In the genomic region with DNA sequence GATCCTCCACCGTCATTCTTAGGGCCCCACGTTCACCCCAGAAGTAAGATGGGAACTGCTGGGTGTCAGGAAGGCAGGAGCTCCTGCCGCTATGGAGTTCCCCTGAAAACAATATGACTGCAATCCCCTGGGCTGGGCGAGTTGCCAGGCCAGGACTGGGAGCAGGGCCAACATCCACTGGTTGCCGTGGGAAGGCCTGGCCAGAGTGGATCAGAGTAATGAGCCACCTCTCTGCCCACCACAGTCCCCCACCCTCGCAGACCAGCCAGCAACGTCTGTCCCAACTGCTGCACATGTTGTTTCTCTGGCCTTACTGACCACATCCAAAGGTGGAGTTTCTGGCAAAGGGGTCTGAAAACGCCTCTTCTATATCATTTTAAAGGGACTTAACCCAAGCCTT, we compare ENCODE assay signal across 8 cellular contexts.
A peak's percentile ranks its signal among the peaks of the same experiment; 100 is the strongest.
DNase-seq lines count a peak whose midpoint lies in the region; ATAC-seq and TF ChIP-seq lines count a peak whose summit lies in the region.

No MANE protein-coding gene starts in this region.

- TF ChIP-seq CTCF in CD8-positive, alpha-beta T cell (IDR thresholded peaks at IDR 0.05) = no peak

- WGBS in neuronal stem cell (ENCODE audit: extremely low coverage in 2 of 2, insufficient read length in 2 of 2, insufficient replicate concordance in 1 of 2), 2 donors = no CpG with 5 or more reads among the region's 8 CpGs

- H4K8ac ChIP-seq in neuronal stem cell (ENCODE audit: low read depth, low read length) = no peak overlapping the region

- no peak overlapping the region for H3K27ac ChIP-seq in neuronal stem cell (replicated peaks; ENCODE audit: low read length)
- no peak overlapping the region for H3K27ac ChIP-seq in CD8-positive, alpha-beta T cell (ENCODE audit: low read depth, low read length)

- peaks cover 2% of the 10 kb centered on the region for H3K27me3 Mint-ChIP-seq in CD8-positive, alpha-beta T cell (ENCODE audit: low read depth)

- no peak overlapping the region for H3K18ac ChIP-seq in neuronal stem cell (ENCODE audit: low read length)

- peaks cover 9% of the 10 kb centered on the region for H3K9me3 Mint-ChIP-seq in CD8-positive, alpha-beta T cell

- H3K4me2 ChIP-seq in neuronal stem cell (ENCODE audit: insufficient read depth, low read length, poor library complexity, severe bottlenecking) = no peak overlapping the region

- peaks cover 0 to 2% of the 10 kb centered on the region in 2 donors for H3K4me1 ChIP-seq in neuronal stem cell (ENCODE audit: control insufficient read depth in 2 of 2, insufficient read depth in 1 of 2, low read depth in 1 of 2, low read length in 2 of 2)
- no peaks in the 10 kb centered on the region for H3K4me1 ChIP-seq in CD8-positive, alpha-beta T cell (ENCODE audit: insufficient read depth, low read length)

- no peak overlapping the region for H4K91ac ChIP-seq in neuronal stem cell (ENCODE audit: low read depth, low read length, poor library complexity)

- intact Hi-C loops in CD8-positive, alpha-beta T cell (cut with DNase I, micrococcal nuclease) = no loop called here

- no peak overlapping the region for H3K27ac Mint-ChIP-seq in CD8-positive, alpha-beta T cell

- ATAC-seq in GM21390 (IDR thresholded peaks at IDR 0.05; ENCODE audit: unreplicated experiment) = no peak
- no peak for ATAC-seq in CD8-positive, alpha-beta T cell

- no peaks in the 10 kb centered on the region for H3K36me3 Mint-ChIP-seq in CD8-positive, alpha-beta T cell

- H3K9ac ChIP-seq in neuronal stem cell (ENCODE audit: low read depth, low read length, poor library complexity) = no peak overlapping the region

- H3K4me3 ChIP-seq in neuronal stem cell (ENCODE audit: low read length in 2 of 2) = no peak overlapping the region
- no peak overlapping the region for H3K4me3 ChIP-seq in CD8-positive, alpha-beta T cell (ENCODE audit: low read depth, low read length)

- no peak overlapping the region for H2BK120ac ChIP-seq in neuronal stem cell (ENCODE audit: low read depth, low read length)

- POLR2A ChIA-PET in CD8-positive, alpha-beta T cell (lab: Charles Lee) = no interaction called here

- CTCF ChIA-PET in CD8-positive, alpha-beta T cell (lab: Charles Lee) = no interaction called here

- H2BK12ac ChIP-seq in neuronal stem cell (ENCODE audit: low read length) = no peak overlapping the region

- no peak overlapping the region for H2AK5ac ChIP-seq in neuronal stem cell (ENCODE audit: low read depth, low read length)

- H3K79me1 ChIP-seq in neuronal stem cell (ENCODE audit: low read depth, low read length) = no peaks in the 10 kb centered on the region

- no peak overlapping the region for H3K14ac ChIP-seq in neuronal stem cell (ENCODE audit: low read length)

- H2BK15ac ChIP-seq in neuronal stem cell (ENCODE audit: low read length) = peak overlapping the region; percentile 20

- no peaks in the 10 kb centered on the region for H3K27me3 ChIP-seq in neuronal stem cell (ENCODE audit: control insufficient read depth in 3 of 3, insufficient read depth in 3 of 3, low read depth in 1 of 3, low read length in 3 of 3)
- no peaks in the 10 kb centered on the region for H3K27me3 ChIP-seq in CD8-positive, alpha-beta T cell (ENCODE audit: insufficient read depth, low read length)

- DNase-seq in Caki2 (ENCODE audit: low read depth) (peak; percentile 72), NCI-H2107 treated with DMSO at 0.1 percent for 48 hours (lab: John Stamatoyannopoulos, UW; ENCODE audit: unreplicated experiment) (peak; percentile 41), dermis blood vessel endothelial cell (peak; percentile 97), neuronal stem cell (ENCODE audit: low spot score) (no peak), T-helper 9 cell (no peak)
- DNase-seq in activated CD4-positive, CD25-positive, alpha-beta regulatory T cell treated with anti-CD3 and anti-CD28 coated beads, Interleukin-2, amount 50 U/mL, for 72 hours = no peak
- DNase-seq in CD8-positive, alpha-beta T cell = no peak

- H3K4me1 Mint-ChIP-seq in CD8-positive, alpha-beta T cell (ENCODE audit: low read depth) = no peaks in the 10 kb centered on the region

- in situ Hi-C loops in Caki2 (cut with HindIII; ENCODE audit: low pct_unique_long_range_greater_than_20kb, low sequenced_read_pairs) = no loop called here

- no peak overlapping the region for H3K4ac ChIP-seq in neuronal stem cell (ENCODE audit: low read length)

- no peaks in the 10 kb centered on the region for H3K36me3 ChIP-seq in neuronal stem cell (replicated peaks in 1 of 2; ENCODE audit: control insufficient read depth in 2 of 2, insufficient read depth in 2 of 2, low read length in 2 of 2)
- no peaks in the 10 kb centered on the region for H3K36me3 ChIP-seq in CD8-positive, alpha-beta T cell (ENCODE audit: insufficient read depth, low read length)

- H3K4me3 Mint-ChIP-seq in CD8-positive, alpha-beta T cell = no peak overlapping the region

- H2BK5ac ChIP-seq in neuronal stem cell (ENCODE audit: low read length) = no peak overlapping the region

- no peak overlapping the region for H2AFZ ChIP-seq in neuronal stem cell (ENCODE audit: low read length)

- peak overlapping the region; percentile 16 for H3K23ac ChIP-seq in neuronal stem cell (ENCODE audit: low read depth, low read length, poor library complexity)

- no peaks in the 10 kb centered on the region for H3K9me3 ChIP-seq in neuronal stem cell (replicated peaks in 1 of 2; ENCODE audit: control insufficient read depth in 2 of 2, insufficient read depth in 1 of 2, low read depth in 1 of 2, low read length in 2 of 2)
- no peaks in the 10 kb centered on the region for H3K9me3 ChIP-seq in CD8-positive, alpha-beta T cell (ENCODE audit: low read length)

Comparison
In these comparisons a context has a peak if more than half of its experiments do, and no peak if none do; other contexts are left out.
1. DNase-seq: peak in Caki2 (single experiment), NCI-H2107 treated with DMSO at 0.1 percent for 48 hours (single experiment) and dermis blood vessel endothelial cell (single experiment); none in neuronal stem cell (single experiment), activated CD4-positive, CD25-positive, alpha-beta regulatory T cell treated with anti-CD3 and anti-CD28 coated beads, Interleukin-2, amount 50 U/mL, for 72 hours (single experiment), CD8-positive, alpha-beta T cell (0 of 7) and T-helper 9 cell (single experiment).